Comparison of ENCODE assay signal across 9 cellular contexts in genomic region chr1:8025061-8025670, GRCh38. TPM values are rescaled to one million over a fixed set of nuclear protein-coding genes. Genes with fewer than 3 reads are reported as not detected.
DNase-seq lines count a peak whose midpoint lies in the region; ATAC-seq, FAIRE-seq and TF ChIP-seq lines count a peak whose summit lies in the region.
"Had no signal": no experiment of that assay in that cellular context is flagged by ENCODE, and none has a peak within 500 bp of the region (broad histone marks: within the 10 kb centered on the region; RNA-seq: fewer than 3 reads in every experiment).

No MANE protein-coding gene starts in this region.

- no peak for ATAC-seq in gastrocnemius medialis

- peak; percentile 43 for DNase-seq in NCI-H2171 treated with DMSO at 0.1 percent for 48 hours (lab: John Stamatoyannopoulos, UW)
- DNase-seq in NCI-H2171 (lab: John Stamatoyannopoulos, UW), result no peak
- DNase-seq in WERI-Rb-1, result no peak
- DNase-seq in globus pallidus (ENCODE audit: low spot score), result peak; percentile 30
- DNase-seq in gastrocnemius medialis, result no peak
- DNase-seq in activated gamma-delta T cell treated with Interleukin-2 at 50 U/mL for 16 hours, result no peak
- DNase-seq in HTR-8/SVneo (ENCODE audit: insufficient read length, low spot score), result no peak
- no peak for DNase-seq in stimulated activated CD4-positive, alpha-beta T cell treated with anti-CD3 and anti-CD28 coated beads, Interleukin-4, amount 100 ng/mL, for 4 hours

- H3K4me3 ChIP-seq in WERI-Rb-1 (ENCODE audit: low read depth, low read length), result peak overlapping the region; percentile 67
- peak overlapping the region; percentile 67 to 96 (median 81) for H3K4me3 ChIP-seq in gastrocnemius medialis

- TF ChIP-seq CTCF in WERI-Rb-1 (IDR thresholded peaks at IDR 0.05; ENCODE audit: low read depth, low read length) (no peak), gastrocnemius medialis (IDR thresholded peaks at IDR 0.05 in 4 of 5, conservative IDR thresholded peaks at IDR 0.05 in 1 of 5) (no peak)

- FAIRE-seq in HTR-8/SVneo (lab: Jason Lieb, UNC), result no peak
- FAIRE-seq: G401.6 had no signal

- H3K4me1 ChIP-seq in gastrocnemius medialis, result peaks cover 51 to 61% of the 10 kb centered on the region in 2 donors

- in situ Hi-C loops in gastrocnemius medialis (cut with MboI; ENCODE audit: low sequenced_read_pairs in 4 of 4), result no loop called here

- no peaks in the 10 kb centered on the region for H3K9me3 ChIP-seq in WERI-Rb-1 (ENCODE audit: severe bottlenecking)
- H3K9me3 ChIP-seq in gastrocnemius medialis, result no peaks in the 10 kb centered on the region

- peak overlapping the region; percentile 73; the same call in 1 of the 2 replicates for H3K27ac ChIP-seq in WERI-Rb-1
- H3K27ac ChIP-seq in gastrocnemius medialis, result peak overlapping the region; percentile 83 to 98 (median 90)

- H3K36me3 ChIP-seq in WERI-Rb-1 (no peaks in the 10 kb centered on the region), gastrocnemius medialis (peaks cover 0 to 9% of the 10 kb centered on the region in 2 donors)

- TF ChIP-seq POLR2A in gastrocnemius medialis (IDR thresholded peaks at IDR 0.05), result no peak

- no peaks in the 10 kb centered on the region for H3K27me3 ChIP-seq in WERI-Rb-1 (ENCODE audit: insufficient read depth, low read depth, severe bottlenecking)
- no peaks in the 10 kb centered on the region for H3K27me3 ChIP-seq in gastrocnemius medialis

- intact Hi-C loops in gastrocnemius medialis (cut with DNase I; ENCODE audit: low total_unique reads), result loop anchor here (5.0 kb wide), 1 partner anchor 192 kb away; no protein-coding TSS in a partner anchor

RNA-seq across cellular contexts. Expression of gene ERRFI1, which starts 0.9 kb away (rescaled TPM):
- total RNA-seq in gastrocnemius medialis, result 100 to 1,000 TPM; 184 to 644 (median 448) TPM

Comparison
In these comparisons a context has a peak if more than half of its experiments do, and no peak if none do; other contexts are left out.
1. DNase-seq: peak in NCI-H2171 treated with DMSO at 0.1 percent for 48 hours (single experiment) and globus pallidus (single experiment); none in NCI-H2171 (single experiment), WERI-Rb-1 (single experiment), gastrocnemius medialis (0 of 2), activated gamma-delta T cell treated with Interleukin-2 at 50 U/mL for 16 hours (single experiment), HTR-8/SVneo (single experiment) and stimulated activated CD4-positive, alpha-beta T cell treated with anti-CD3 and anti-CD28 coated beads, Interleukin-4, amount 100 ng/mL, for 4 hours (0 of 2).